In the genomic region with DNA sequence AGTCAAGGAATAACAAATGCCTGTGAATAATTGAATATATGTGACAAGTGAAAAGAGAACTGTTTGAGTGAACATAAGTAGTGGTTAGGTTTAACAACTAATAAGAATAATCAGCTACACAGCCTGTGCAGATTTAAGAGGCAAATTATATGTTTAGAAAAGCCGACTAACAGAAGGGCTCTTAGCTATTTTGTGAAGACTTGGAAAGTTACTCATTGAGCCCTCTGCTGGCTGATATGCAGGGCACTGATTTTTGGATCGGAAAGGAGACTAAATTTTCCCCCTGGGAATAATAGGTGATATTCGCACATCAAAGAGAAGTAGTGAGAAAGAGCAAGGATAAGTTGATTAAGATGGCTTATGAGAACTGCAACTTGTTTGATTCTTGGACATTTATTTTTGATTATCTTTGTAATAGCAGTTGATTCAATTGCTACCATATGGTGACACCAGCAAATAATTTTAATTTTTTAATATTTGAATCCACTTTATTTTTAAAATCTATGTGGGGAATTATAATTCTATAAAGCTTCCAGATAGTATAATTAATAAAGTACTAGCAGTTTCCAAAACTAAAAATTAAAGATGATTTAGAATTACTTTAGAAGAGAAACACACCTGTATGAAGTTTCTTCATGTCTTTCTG, we compare ENCODE assay signal across 9 cellular contexts.
DNase-seq lines count a peak whose midpoint lies in the region; ATAC-seq and TF ChIP-seq lines count a peak whose summit lies in the region.
"Had no signal": no experiment of that assay in that cellular context is flagged by ENCODE, and none has a peak within 500 bp of the region (broad histone marks: within the 10 kb centered on the region; RNA-seq: fewer than 3 reads in every experiment).

No MANE protein-coding gene starts in this region.

- H3K27me3 Mint-ChIP-seq in natural killer cell treated with Interleukin-12 subunit alpha and Interleukin-12 subunit beta and Interleukin-15 and Interleukin-18, amount 100 ng/mL, for 72 hours, result no peaks in the 10 kb centered on the region

- no peak for ATAC-seq in HG02588 (IDR thresholded peaks at IDR 0.05; ENCODE audit: unreplicated experiment)
- ATAC-seq in natural killer cell treated with Interleukin-12 subunit alpha and Interleukin-12 subunit beta and Interleukin-15 and Interleukin-18, amount 100 ng/mL, for 72 hours, result no peak
- ATAC-seq in GM19467 (IDR thresholded peaks at IDR 0.05; ENCODE audit: unreplicated experiment), result no peak

- H3K4me3 ChIP-seq in astrocyte of the spinal cord (ENCODE audit: low read depth, low read length), result no peak overlapping the region
- H3K4me3 ChIP-seq: BLaER1 treated with 17β-estradiol and CSF1 and Interleukin-3, amounts not matched to agents 10 nM and 100 nM had no signal

- no peaks in the 10 kb centered on the region for H3K36me3 Mint-ChIP-seq in natural killer cell treated with Interleukin-12 subunit alpha and Interleukin-12 subunit beta and Interleukin-15 and Interleukin-18, amount 100 ng/mL, for 72 hours

- H3K4me1 Mint-ChIP-seq in natural killer cell treated with Interleukin-12 subunit alpha and Interleukin-12 subunit beta and Interleukin-15 and Interleukin-18, amount 100 ng/mL, for 72 hours (ENCODE audit: low read depth in 2 of 2), result no peaks in the 10 kb centered on the region

- H3K27ac Mint-ChIP-seq in natural killer cell treated with Interleukin-12 subunit alpha and Interleukin-12 subunit beta and Interleukin-15 and Interleukin-18, amount 100 ng/mL, for 72 hours, result no peak overlapping the region

- in situ Hi-C loops in astrocyte of the spinal cord (cut with HindIII; ENCODE audit: low sequenced_read_pairs), result no loop called here

- no peaks in the 10 kb centered on the region for H3K9me3 Mint-ChIP-seq in natural killer cell treated with Interleukin-12 subunit alpha and Interleukin-12 subunit beta and Interleukin-15 and Interleukin-18, amount 100 ng/mL, for 72 hours

- TF ChIP-seq CTCF in astrocyte of the spinal cord (IDR thresholded peaks at IDR 0.05; ENCODE audit: low read depth, low read length), result peak; percentile 84

- DNase-seq in NCI-H1436 (lab: John Stamatoyannopoulos, UW) (peak; percentile 65), NCI-H1436 treated with DMSO at 0.1 percent for 48 hours (lab: John Stamatoyannopoulos, UW) (no peak), NCI-H146 treated with DMSO at 0.1 percent for 48 hours (lab: John Stamatoyannopoulos, UW; ENCODE audit: unreplicated experiment) (peak; percentile 48), astrocyte of the spinal cord (ENCODE audit: low read depth, low spot score) (peak; percentile 57), left kidney (ENCODE audit: low read depth, low spot score) (peak; percentile 65)
- DNase-seq in natural killer cell treated with Interleukin-12 subunit alpha and Interleukin-12 subunit beta and Interleukin-15 and Interleukin-18, amount 100 ng/mL, for 72 hours (ENCODE audit: low spot score), result no peak

- H3K4me3 Mint-ChIP-seq in natural killer cell treated with Interleukin-12 subunit alpha and Interleukin-12 subunit beta and Interleukin-15 and Interleukin-18, amount 100 ng/mL, for 72 hours, result no peak overlapping the region

Comparison
In these comparisons a context has a peak if more than half of its experiments do, and no peak if none do; other contexts are left out.
1. DNase-seq: peak in NCI-H1436 (single experiment), NCI-H146 treated with DMSO at 0.1 percent for 48 hours (single experiment), astrocyte of the spinal cord (single experiment) and left kidney (single experiment); none in NCI-H1436 treated with DMSO at 0.1 percent for 48 hours (single experiment) and natural killer cell treated with Interleukin-12 subunit alpha and Interleukin-12 subunit beta and Interleukin-15 and Interleukin-18, amount 100 ng/mL, for 72 hours (single experiment).